1 cellular context compared by ENCODE assay signal in the genomic region with DNA sequence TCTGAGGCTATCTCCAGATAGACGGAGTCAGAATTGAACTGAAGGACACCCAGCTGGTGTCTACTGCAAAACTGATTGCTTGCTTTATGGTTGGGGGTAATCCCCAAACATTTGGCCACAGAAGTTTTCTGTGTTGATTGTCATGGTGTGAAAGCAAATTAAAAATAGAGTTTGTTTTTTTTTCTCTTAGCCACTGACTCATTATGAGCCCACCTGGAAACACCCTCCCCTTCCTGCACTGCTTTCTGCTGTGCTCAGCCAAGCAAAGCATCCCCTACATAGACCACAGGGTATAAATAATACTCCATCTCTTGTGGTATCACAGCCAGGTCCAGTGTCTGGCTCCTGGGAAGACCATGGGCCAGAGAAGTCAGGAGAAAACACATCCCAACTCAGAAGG.
TF ChIP-seq lines count a peak whose summit lies in the region.

No MANE protein-coding gene starts in this region.

TF ChIP-seq in WTC11, 78 proteins besides CTCF, POLR2A, EP300 and RAD21 (continued from another document):
- TF ChIP-seq, protein P1, sequence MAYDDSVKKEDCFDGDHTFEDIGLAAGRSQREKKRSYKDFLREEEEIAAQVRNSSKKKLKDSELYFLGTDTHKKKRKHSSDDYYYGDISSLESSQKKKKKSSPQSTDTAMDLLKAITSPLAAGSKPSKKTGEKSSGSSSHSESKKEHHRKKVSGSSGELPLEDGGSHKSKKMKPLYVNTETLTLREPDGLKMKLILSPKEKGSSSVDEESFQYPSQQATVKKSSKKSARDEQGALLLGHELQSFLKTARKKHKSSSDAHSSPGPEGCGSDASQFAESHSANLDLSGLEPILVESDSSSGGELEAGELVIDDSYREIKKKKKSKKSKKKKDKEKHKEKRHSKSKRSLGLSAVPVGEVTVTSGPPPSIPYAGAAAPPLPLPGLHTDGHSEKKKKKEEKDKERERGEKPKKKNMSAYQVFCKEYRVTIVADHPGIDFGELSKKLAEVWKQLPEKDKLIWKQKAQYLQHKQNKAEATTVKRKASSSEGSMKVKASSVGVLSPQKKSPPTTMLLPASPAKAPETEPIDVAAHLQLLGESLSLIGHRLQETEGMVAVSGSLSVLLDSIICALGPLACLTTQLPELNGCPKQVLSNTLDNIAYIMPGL (CRISPR knock-in tag; IDR thresholded peaks at IDR 0.05), result no peak
- TF ChIP-seq, protein P2, sequence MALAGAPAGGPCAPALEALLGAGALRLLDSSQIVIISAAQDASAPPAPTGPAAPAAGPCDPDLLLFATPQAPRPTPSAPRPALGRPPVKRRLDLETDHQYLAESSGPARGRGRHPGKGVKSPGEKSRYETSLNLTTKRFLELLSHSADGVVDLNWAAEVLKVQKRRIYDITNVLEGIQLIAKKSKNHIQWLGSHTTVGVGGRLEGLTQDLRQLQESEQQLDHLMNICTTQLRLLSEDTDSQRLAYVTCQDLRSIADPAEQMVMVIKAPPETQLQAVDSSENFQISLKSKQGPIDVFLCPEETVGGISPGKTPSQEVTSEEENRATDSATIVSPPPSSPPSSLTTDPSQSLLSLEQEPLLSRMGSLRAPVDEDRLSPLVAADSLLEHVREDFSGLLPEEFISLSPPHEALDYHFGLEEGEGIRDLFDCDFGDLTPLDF (CRISPR knock-in tag; IDR thresholded peaks at IDR 0.05), result no peak
- TF ChIP-seq TEAD1 (CRISPR knock-in tag; IDR thresholded peaks at IDR 0.05) (no peak), JAZF1 (CRISPR knock-in tag; IDR thresholded peaks at IDR 0.05) (no peak), ETV6 (CRISPR knock-in tag; IDR thresholded peaks at IDR 0.05) (no peak), CBFB (CRISPR knock-in tag; IDR thresholded peaks at IDR 0.05; ENCODE audit: low read depth) (no peak)
TF ChIP-seq in WTC11: peak in this region for 0.
